In the genomic region with DNA sequence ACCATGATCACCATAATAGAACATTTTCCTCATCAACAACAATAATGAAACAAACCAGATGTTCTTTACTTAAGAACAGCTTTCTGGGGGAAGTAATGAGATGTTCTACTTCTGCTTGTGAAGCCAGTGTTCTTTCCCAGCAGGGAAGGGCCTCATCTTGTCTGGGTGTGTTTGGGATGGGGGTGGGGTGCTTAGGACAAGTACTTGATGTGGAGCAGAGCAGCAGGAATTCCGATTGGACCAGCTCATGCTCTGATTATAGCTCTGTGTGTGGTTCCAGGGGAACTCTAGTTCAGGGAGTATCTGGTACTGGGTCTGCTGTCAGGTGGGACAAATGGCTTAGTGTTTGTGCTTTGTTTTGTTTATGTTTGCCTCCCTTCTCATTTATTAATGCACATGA, we compare ENCODE assay signal across 11 cellular contexts.
DNase-seq lines count a peak whose midpoint lies in the region; ATAC-seq and TF ChIP-seq lines count a peak whose summit lies in the region.
"Had no signal": no experiment of that assay in that cellular context is flagged by ENCODE, and none has a peak within 500 bp of the region (broad histone marks: within the 10 kb centered on the region; RNA-seq: fewer than 3 reads in every experiment).

No MANE protein-coding gene starts in this region.

- DNase-seq in GM23248: peak; percentile 33
- DNase-seq in adrenal gland: peak; percentile 31 to 90 (median 43)
- DNase-seq in left cardiac atrium: peak; percentile 64
- peak; percentile 44 to 70 for DNase-seq in psoas muscle
- no peak for DNase-seq in SHP77 treated with DMSO at 0.1 percent for 48 hours (lab: John Stamatoyannopoulos, UW)
- no peak for DNase-seq in activated CD8-positive, alpha-beta T cell treated with anti-CD3 and anti-CD28 coated beads for 36 hours
- DNase-seq in germinal center (ENCODE audit: low spot score): no peak
- no peak for DNase-seq in DMS153 (lab: John Stamatoyannopoulos, UW)
- DNase-seq: NCI-H2029 had no signal

- H3K9me3 Mint-ChIP-seq in activated CD8-positive, alpha-beta T cell treated with anti-CD3 and anti-CD28 coated beads for 36 hours: no peaks in the 10 kb centered on the region

- H3K9ac ChIP-seq in GM23248: no peak overlapping the region

- H3K36me3 ChIP-seq in GM23248 (ENCODE audit: low read depth): no peaks in the 10 kb centered on the region
- no peaks in the 10 kb centered on the region for H3K36me3 ChIP-seq in adrenal gland (replicated peaks in 1 of 2)
- no peaks in the 10 kb centered on the region for H3K36me3 ChIP-seq in psoas muscle (ENCODE audit: insufficient read depth in 1 of 2, low read depth in 1 of 2)

- CTCF ChIA-PET in activated CD8-positive, alpha-beta T cell treated with anti-CD3 and anti-CD28 coated beads for 36 hours (lab: Charles Lee): interaction anchor here (1.3 to 1.5 kb wide), 2 partner anchors 17 to 113 kb away, joined by 3 read pairs; no protein-coding TSS in a partner anchor

- H3K9me3 ChIP-seq in GM23248 (ENCODE audit: low read depth) (no peaks in the 10 kb centered on the region), adrenal gland (replicated peaks in 1 of 3) (no peaks in the 10 kb centered on the region), psoas muscle (no peaks in the 10 kb centered on the region)

- peaks cover 13% of the 10 kb centered on the region for H3K4me1 Mint-ChIP-seq in activated CD8-positive, alpha-beta T cell treated with anti-CD3 and anti-CD28 coated beads for 36 hours (ENCODE audit: low read depth)

- H3K4me3 Mint-ChIP-seq in activated CD8-positive, alpha-beta T cell treated with anti-CD3 and anti-CD28 coated beads for 36 hours: no peak overlapping the region

- ATAC-seq in left cardiac atrium (peak; percentile 94), psoas muscle (peak; percentile 85 to 96 (median 96))
- no peak for ATAC-seq in activated CD8-positive, alpha-beta T cell treated with anti-CD3 and anti-CD28 coated beads for 36 hours
- ATAC-seq: activated naive CD4-positive, alpha-beta T cell treated with anti-CD3 and anti-CD28 coated beads, Interleukin-2, amount 50 U/mL, for 72 hours had no signal

- H3K36me3 Mint-ChIP-seq in activated CD8-positive, alpha-beta T cell treated with anti-CD3 and anti-CD28 coated beads for 36 hours (ENCODE audit: low read depth): peaks cover 6% of the 10 kb centered on the region

- no peak for TF ChIP-seq POLR2A in adrenal gland (IDR thresholded peaks at IDR 0.05)

- H3K27ac ChIP-seq in GM23248 (no peak overlapping the region), adrenal gland (peak overlapping the region in 2 of 5 donors; percentile 43 to 48), psoas muscle (peak overlapping the region; percentile 73)
- H3K27ac ChIP-seq: VCaP had no signal

- H3K4me3 ChIP-seq in GM23248: no peak overlapping the region
- H3K4me3 ChIP-seq in adrenal gland: no peak overlapping the region
- no peak overlapping the region for H3K4me3 ChIP-seq in psoas muscle

- H3K9me2 ChIP-seq in GM23248 (ENCODE audit: insufficient read depth): 0 out of 2 replicates have a peak, but pooled peaks cover 3% of the 10 kb centered on the region

- POLR2A ChIA-PET in activated CD8-positive, alpha-beta T cell treated with anti-CD3 and anti-CD28 coated beads for 36 hours (lab: Charles Lee): no interaction called here

- no peak overlapping the region for H3K4me2 ChIP-seq in GM23248 (ENCODE audit: unreplicated experiment)

- H2AFZ ChIP-seq in GM23248: 0 out of 2 replicates have a peak overlapping the region, but pooled peaks have one; percentile 9

- TF ChIP-seq CTCF in adrenal gland (IDR thresholded peaks at IDR 0.05) (no peak), psoas muscle (IDR thresholded peaks at IDR 0.05) (no peak)
- no peak for TF ChIP-seq CTCF in activated CD8-positive, alpha-beta T cell treated with anti-CD3 and anti-CD28 coated beads for 36 hours (IDR thresholded peaks at IDR 0.05)

- in situ Hi-C loops in GM23248 (cut with MboI): no loop called here

- intact Hi-C loops in adrenal gland (cut with DNase I): no loop called here
- intact Hi-C loops in left cardiac atrium (cut with DNase I): loop anchor here (10.0 kb wide), 1 partner anchor 115 kb away; no protein-coding TSS in a partner anchor
- intact Hi-C loops in psoas muscle (cut with DNase I): no loop called here
- intact Hi-C loops in activated CD8-positive, alpha-beta T cell treated with anti-CD3 and anti-CD28 coated beads for 36 hours (cut with micrococcal nuclease): no loop called here

- H3K4me1 ChIP-seq in GM23248 (ENCODE audit: insufficient read depth) (peaks cover 8% of the 10 kb centered on the region), adrenal gland (replicated peaks in 1 of 2) (peaks cover 0 to 38% of the 10 kb centered on the region in 2 donors), psoas muscle (peaks cover 58% of the 10 kb centered on the region)

- H3K79me2 ChIP-seq in GM23248 (ENCODE audit: insufficient read depth): no peaks in the 10 kb centered on the region

- H3F3A ChIP-seq in GM23248 (ENCODE audit: insufficient read depth): no peaks in the 10 kb centered on the region

- no peak overlapping the region for H3K27ac Mint-ChIP-seq in activated CD8-positive, alpha-beta T cell treated with anti-CD3 and anti-CD28 coated beads for 36 hours
- H3K27ac Mint-ChIP-seq: activated naive CD4-positive, alpha-beta T cell treated with anti-CD3 and anti-CD28 coated beads, Interleukin-2, amount 50 U/mL, for 72 hours had no signal

- H3K27me3 Mint-ChIP-seq in activated CD8-positive, alpha-beta T cell treated with anti-CD3 and anti-CD28 coated beads for 36 hours: no peaks in the 10 kb centered on the region

- H4K20me1 ChIP-seq in GM23248 (ENCODE audit: insufficient read depth): no peaks in the 10 kb centered on the region

- WGBS in GM23248 (ENCODE audit: low coverage in 1 of 2, low lambda C conversion rate in 2 of 2, missing lambda C conversion rate in 2 of 2), 2 experiments: 48 to 73% methylated on average over 1 of the region's 1 CpG
- WGBS in adrenal gland, 4 donors: 57 to 89% (median 68%) methylated on average over 1 of the region's 1 CpG
- 33 to 54% (median 35%) methylated on average over 1 of the region's 1 CpG for WGBS in psoas muscle, 3 donors

- H3K27me3 ChIP-seq in GM23248 (replicated peaks; ENCODE audit: insufficient read depth) (no peaks in the 10 kb centered on the region), adrenal gland (no peaks in the 10 kb centered on the region), psoas muscle (ENCODE audit: insufficient read depth in 3 of 3, low read length in 2 of 3) (no peaks in the 10 kb centered on the region)

Comparison
In these comparisons a context has a peak if more than half of its experiments do, and no peak if none do; other contexts are left out.
1. DNase-seq: peak in GM23248 (single experiment), adrenal gland (7 of 7), left cardiac atrium (single experiment) and psoas muscle (2 of 2); none in SHP77 treated with DMSO at 0.1 percent for 48 hours (single experiment), activated CD8-positive, alpha-beta T cell treated with anti-CD3 and anti-CD28 coated beads for 36 hours (single experiment), germinal center (single experiment) and DMS153 (single experiment).
2. intact Hi-C loops: an anchor here in left cardiac atrium (10.0 kb wide); none called in adrenal gland, psoas muscle and activated CD8-positive, alpha-beta T cell treated with anti-CD3 and anti-CD28 coated beads for 36 hours.